28 cellular contexts compared by ENCODE assay signal in genomic region chr13:83516781-83517180, GRCh38.
"Had no signal": no experiment of that assay in that cellular context is flagged by ENCODE, and none has a peak within 500 bp of the region (broad histone marks: within the 10 kb centered on the region; RNA-seq: fewer than 3 reads in every experiment).

No MANE protein-coding gene starts in this region.

- H3K27ac ChIP-seq: ascending aorta, cardiac muscle cell, VCaP had no signal

- H3K36me3 ChIP-seq: ascending aorta, cardiac muscle cell had no signal

- FAIRE-seq: bronchial epithelial cell, TTC549 had no signal

- ATAC-seq: activated CD8-positive, alpha-beta T cell treated with anti-CD3 and anti-CD28 coated beads for 36 hours; activated naive CD8-positive, alpha-beta T cell treated with anti-CD3 and anti-CD28 coated beads, Interleukin-2, amount 50 U/mL, for 24 hours had no signal

- H3K4me1 ChIP-seq: ascending aorta had no signal

- H3K9me3 ChIP-seq: ascending aorta had no signal

- H3K27me3 ChIP-seq: ascending aorta, cardiac muscle cell had no signal

- DNase-seq: activated B cell treated with CpG ODN at 0.5 μM for 24 hours; activated CD4-positive, alpha-beta memory T cell treated with anti-CD3 and anti-CD28 coated beads for 36 hours; activated CD4-positive, alpha-beta T cell treated with anti-CD3 and anti-CD28 coated beads for 4 hours; activated CD4-positive, alpha-beta T cell treated with anti-CD3 and anti-CD28 coated beads, Interleukin-2, amount 10 ng/mL, durations not matched to agents 24 days and 14 days; activated CD4-positive, alpha-beta T cell treated with anti-CD3 and anti-CD28 coated beads, Interleukin-2, amount 50 U/mL, for 1 hour; activated CD4-positive, alpha-beta T cell treated with anti-CD3 and anti-CD28 coated beads, Interleukin-2, amount 50 U/mL, for 4 hours; activated CD4-positive, CD25-positive, alpha-beta regulatory T cell treated with anti-CD3 and anti-CD28 coated beads, Interleukin-2, amount 50 U/mL, for 72 hours; activated CD8-positive, alpha-beta memory T cell treated with anti-CD3 and anti-CD28 coated beads, Interleukin-2, amount 50 U/mL, for 48 hours; activated CD8-positive, alpha-beta T cell treated with anti-CD3 and anti-CD28 coated beads for 36 hours; activated effector memory CD4-positive, alpha-beta T cell treated with Interleukin-2 at 50 U/mL for 16 hours; activated gamma-delta T cell; activated naive CD4-positive, alpha-beta T cell treated with anti-CD3 and anti-CD28 coated beads, Interleukin-2, amount 10 ng/mL, durations not matched to agents 7 days and 5 days; activated naive CD4-positive, alpha-beta T cell treated with Interleukin-2 at 50 U/mL for 16 hours; activated naive CD8-positive, alpha-beta T cell treated with anti-CD3 and anti-CD28 coated beads, Interleukin-2, amount 10 ng/mL, durations not matched to agents 7 days and 5 days; activated naive CD8-positive, alpha-beta T cell treated with anti-CD3 and anti-CD28 coated beads, Interleukin-2, amount 50 U/mL, for 24 hours; activated T-cell treated with anti-CD3 and anti-CD28 coated beads, Interleukin-2, amount 50 U/mL, for 24 hours; activated T-cell treated with anti-CD3 and anti-CD28 coated beads, Interleukin-2, amount 50 U/mL, for 48 hours; amygdala; anterior cingulate cortex; SW 1271; T-helper 1 cell; T-helper 2 cell; T-helper 9 cell had no signal

- H3K4me3 ChIP-seq: ascending aorta, cardiac muscle cell had no signal
